In the genomic region with DNA sequence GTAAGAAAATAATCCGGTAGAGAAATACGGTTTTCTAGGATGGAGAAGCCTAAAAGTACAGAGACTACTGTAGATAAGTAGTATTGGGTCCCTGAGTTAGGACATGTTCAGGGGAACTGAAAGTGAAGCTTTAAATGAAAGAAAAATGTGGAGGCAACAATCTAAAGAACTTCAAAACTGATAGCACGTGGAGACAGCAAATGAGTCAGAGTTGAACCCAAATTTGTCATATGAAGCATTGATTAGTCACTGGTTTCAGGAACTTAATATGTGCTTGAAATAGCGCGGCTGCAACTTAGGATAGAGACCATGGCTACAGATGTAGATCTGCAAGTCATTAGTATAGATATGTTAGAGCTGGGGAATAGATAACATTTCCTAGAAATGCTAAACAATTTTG, we compare ENCODE assay signal across 20 cellular contexts.
A peak's percentile ranks its signal among the peaks of the same experiment; 100 is the strongest.
DNase-seq lines count a peak whose midpoint lies in the region; ATAC-seq and TF ChIP-seq lines count a peak whose summit lies in the region.
"Had no signal": no experiment of that assay in that cellular context is flagged by ENCODE, and none has a peak within 500 bp of the region (broad histone marks: within the 10 kb centered on the region; RNA-seq: fewer than 3 reads in every experiment).

No MANE protein-coding gene starts in this region.

- H3K27me3 Mint-ChIP-seq in mesothelial cell of epicardium (ENCODE audit: low read depth), result peaks cover 4% of the 10 kb centered on the region
- H3K27me3 Mint-ChIP-seq: activated CD8-positive, alpha-beta T cell treated with anti-CD3 and anti-CD28 coated beads for 36 hours; activated naive CD8-positive, alpha-beta T cell treated with anti-CD3 and anti-CD28 coated beads, Interleukin-2, amount 10 ng/mL, durations not matched to agents 7 days and 5 days had no signal

- no peak overlapping the region for H3K4me3 ChIP-seq in epithelial cell of esophagus (ENCODE audit: low read length)
- H3K4me3 ChIP-seq: esophagus muscularis mucosa, stomach had no signal

- TF ChIP-seq CTCF in epithelial cell of esophagus (IDR thresholded peaks at IDR 0.05; ENCODE audit: insufficient read depth, low read depth, low read length, missing control alignments), result no peak
- no peak for TF ChIP-seq CTCF in mesothelial cell of epicardium (IDR thresholded peaks at IDR 0.05; ENCODE audit: unreplicated experiment)

- no peak overlapping the region for H3K27ac Mint-ChIP-seq in mesothelial cell of epicardium
- H3K27ac Mint-ChIP-seq: activated CD8-positive, alpha-beta T cell treated with anti-CD3 and anti-CD28 coated beads for 36 hours; activated naive CD8-positive, alpha-beta T cell treated with anti-CD3 and anti-CD28 coated beads, Interleukin-2, amount 10 ng/mL, durations not matched to agents 7 days and 5 days; activated T-cell treated with anti-CD3 and anti-CD28 coated beads, Interleukin-2, amount 50 U/mL, for 72 hours had no signal

- H3K9me3 Mint-ChIP-seq in mesothelial cell of epicardium, result peaks cover 4% of the 10 kb centered on the region

- H3K4me1 Mint-ChIP-seq in mesothelial cell of epicardium, result no peaks in the 10 kb centered on the region
- H3K4me1 Mint-ChIP-seq: activated naive CD8-positive, alpha-beta T cell treated with anti-CD3 and anti-CD28 coated beads, Interleukin-2, amount 10 ng/mL, durations not matched to agents 7 days and 5 days had no signal

- DNase-seq in EH (ENCODE audit: low read depth) (peak; percentile 3), MV-4-11 (lab: John Stamatoyannopoulos, UW) (peak; percentile 89), epithelial cell of esophagus (ENCODE audit: low read depth) (peak; percentile 32), mesothelial cell of epicardium (ENCODE audit: low spot score in 2 of 2, unreplicated experiment in 2 of 2) (no peak), COR-L47 (lab: John Stamatoyannopoulos, UW) (no peak)
- DNase-seq: activated CD8-positive, alpha-beta T cell treated with anti-CD3 and anti-CD28 coated beads for 36 hours; activated naive CD8-positive, alpha-beta T cell treated with anti-CD3 and anti-CD28 coated beads, Interleukin-2, amount 10 ng/mL, durations not matched to agents 7 days and 5 days; activated T-cell treated with anti-CD3 and anti-CD28 coated beads, Interleukin-2, amount 50 U/mL, for 72 hours; Caco-2; GDM1; hippocampal formation; kidney; NCI-H2081; NCI-H69; stomach; WERI-Rb-1 had no signal

- no peaks in the 10 kb centered on the region for H3K36me3 Mint-ChIP-seq in mesothelial cell of epicardium
- H3K36me3 Mint-ChIP-seq: activated naive CD8-positive, alpha-beta T cell treated with anti-CD3 and anti-CD28 coated beads, Interleukin-2, amount 10 ng/mL, durations not matched to agents 7 days and 5 days had no signal

- ATAC-seq in GM21360 (IDR thresholded peaks at IDR 0.05; ENCODE audit: unreplicated experiment) (peak; percentile 70), HG03521 (IDR thresholded peaks at IDR 0.05; ENCODE audit: unreplicated experiment) (no peak), HG03457 (IDR thresholded peaks at IDR 0.05; ENCODE audit: unreplicated experiment) (no peak)
- ATAC-seq: activated CD8-positive, alpha-beta T cell treated with anti-CD3 and anti-CD28 coated beads for 36 hours; activated T-cell treated with anti-CD3 and anti-CD28 coated beads, Interleukin-2, amount 50 U/mL, for 72 hours had no signal

- H3K4me3 Mint-ChIP-seq in mesothelial cell of epicardium, result no peak overlapping the region
- H3K4me3 Mint-ChIP-seq: activated CD8-positive, alpha-beta T cell treated with anti-CD3 and anti-CD28 coated beads for 36 hours; activated naive CD8-positive, alpha-beta T cell treated with anti-CD3 and anti-CD28 coated beads, Interleukin-2, amount 10 ng/mL, durations not matched to agents 7 days and 5 days; activated T-cell treated with anti-CD3 and anti-CD28 coated beads, Interleukin-2, amount 50 U/mL, for 72 hours had no signal

Comparison
In these comparisons a context has a peak if more than half of its experiments do, and no peak if none do; other contexts are left out.
1. DNase-seq: peak in EH (single experiment), MV-4-11 (single experiment) and epithelial cell of esophagus (single experiment); none in mesothelial cell of epicardium (0 of 2) and COR-L47 (single experiment).